23 cellular contexts compared by ENCODE assay signal in the genomic region with DNA sequence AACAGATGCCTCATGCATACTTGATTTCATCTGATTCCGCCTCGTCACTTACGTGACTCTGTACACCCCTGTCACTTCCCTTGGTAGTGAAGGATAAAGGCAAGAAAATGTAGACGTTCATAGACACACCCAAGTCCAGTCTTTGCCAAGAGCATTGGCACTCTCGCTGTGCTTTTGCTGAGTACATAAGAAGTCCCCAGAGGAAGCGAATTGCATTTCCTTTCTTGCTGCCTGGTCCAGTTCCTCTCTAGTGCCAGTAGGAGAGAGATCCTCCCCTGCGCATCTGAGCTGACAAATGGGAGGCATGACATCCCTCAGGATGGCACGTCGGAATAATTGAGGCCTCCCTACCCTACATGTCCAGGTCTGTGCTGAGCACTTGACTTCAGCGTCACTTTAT. TPM values are rescaled to one million over a fixed set of nuclear protein-coding genes. Genes with fewer than 3 reads are reported as not detected.
DNase-seq lines count a peak whose midpoint lies in the region; ATAC-seq and TF ChIP-seq lines count a peak whose summit lies in the region.
"Had no signal": no experiment of that assay in that cellular context is flagged by ENCODE, and none has a peak within 500 bp of the region (broad histone marks: within the 10 kb centered on the region; RNA-seq: fewer than 3 reads in every experiment).

No MANE protein-coding gene starts in this region.

- ATAC-seq in activated CD8-positive, alpha-beta memory T cell treated with anti-CD3 and anti-CD28 coated beads, Interleukin-2, amount 10 ng/mL, durations not matched to agents 7 days and 5 days = no peak
- ATAC-seq in gastroesophageal sphincter (peak; percentile 76), lower lobe of right lung (peak; percentile 55 to 66), upper lobe of left lung (ENCODE audit: low FRiP score in 2 of 2) (peak; percentile 59 to 70)
- ATAC-seq in activated naive CD4-positive, alpha-beta T cell treated with anti-CD3 and anti-CD28 coated beads, Interleukin-2, amount 50 U/mL, for 72 hours = no peak
- ATAC-seq: T-cell had no signal

- H3K27me3 Mint-ChIP-seq in activated CD8-positive, alpha-beta memory T cell treated with anti-CD3 and anti-CD28 coated beads, Interleukin-2, amount 10 ng/mL, durations not matched to agents 7 days and 5 days = peaks cover 10% of the 10 kb centered on the region
- H3K27me3 Mint-ChIP-seq: T-cell had no signal

- no peak for TF ChIP-seq POLR2A in gastroesophageal sphincter (IDR thresholded peaks at IDR 0.05)
- peak in 1 of 4 donors; percentile 38 for TF ChIP-seq POLR2A in upper lobe of left lung (IDR thresholded peaks at IDR 0.05)

- peak overlapping the region in 2 of 4 donors; percentile 29 to 35 for H3K27ac ChIP-seq in gastroesophageal sphincter
- peak overlapping the region; percentile 67 for H3K27ac ChIP-seq in lower lobe of right lung
- peak overlapping the region; percentile 73 to 82 (median 82) for H3K27ac ChIP-seq in upper lobe of left lung
- H3K27ac ChIP-seq: brain microvascular endothelial cell, epithelial cell of prostate, psoas muscle, RWPE1, thoracic aorta had no signal

- no peaks in the 10 kb centered on the region for H3K9me3 Mint-ChIP-seq in activated CD8-positive, alpha-beta memory T cell treated with anti-CD3 and anti-CD28 coated beads, Interleukin-2, amount 10 ng/mL, durations not matched to agents 7 days and 5 days (ENCODE audit: low read depth)
- no peaks in the 10 kb centered on the region for H3K9me3 Mint-ChIP-seq in activated naive CD4-positive, alpha-beta T cell treated with anti-CD3 and anti-CD28 coated beads, Interleukin-2, amount 50 U/mL, for 72 hours
- H3K9me3 Mint-ChIP-seq: activated B cell treated with CpG ODN at 0.5 μM for 24 hours, nephron progenitor cell, T-cell had no signal

- TF ChIP-seq EP300 in gastroesophageal sphincter (IDR thresholded peaks at IDR 0.05) (no peak), upper lobe of left lung (IDR thresholded peaks at IDR 0.05) (peak in 2 of 4 donors; percentile 40 to 65)

- CTCF ChIA-PET in activated CD8-positive, alpha-beta memory T cell treated with anti-CD3 and anti-CD28 coated beads, Interleukin-2, amount 10 ng/mL, durations not matched to agents 7 days and 5 days (lab: Charles Lee) = interaction anchor here (0.6 kb wide), 1 partner anchor 40 kb away, joined by 3 read pairs; no protein-coding TSS in a partner anchor

- H3K27me3 ChIP-seq in gastroesophageal sphincter = no peaks in the 10 kb centered on the region
- H3K27me3 ChIP-seq in lower lobe of right lung (ENCODE audit: low read depth) = no peaks in the 10 kb centered on the region
- no peaks in the 10 kb centered on the region for H3K27me3 ChIP-seq in upper lobe of left lung
- H3K27me3 ChIP-seq: brain microvascular endothelial cell had no signal

- H3K36me3 Mint-ChIP-seq in activated CD8-positive, alpha-beta memory T cell treated with anti-CD3 and anti-CD28 coated beads, Interleukin-2, amount 10 ng/mL, durations not matched to agents 7 days and 5 days = no peaks in the 10 kb centered on the region
- H3K36me3 Mint-ChIP-seq in activated naive CD4-positive, alpha-beta T cell treated with anti-CD3 and anti-CD28 coated beads, Interleukin-2, amount 50 U/mL, for 72 hours = no peaks in the 10 kb centered on the region
- H3K36me3 Mint-ChIP-seq: T-cell had no signal

- no peak overlapping the region for H3K27ac Mint-ChIP-seq in activated CD8-positive, alpha-beta memory T cell treated with anti-CD3 and anti-CD28 coated beads, Interleukin-2, amount 10 ng/mL, durations not matched to agents 7 days and 5 days
- H3K27ac Mint-ChIP-seq in activated naive CD4-positive, alpha-beta T cell treated with anti-CD3 and anti-CD28 coated beads, Interleukin-2, amount 50 U/mL, for 72 hours = peak overlapping the region in 1 of 2 donors; percentile 66
- H3K27ac Mint-ChIP-seq: activated B cell treated with CpG ODN at 0.5 μM for 24 hours, nephron progenitor cell, T-cell had no signal

- H3K36me3 ChIP-seq in gastroesophageal sphincter (no peaks in the 10 kb centered on the region), lower lobe of right lung (no peaks in the 10 kb centered on the region), upper lobe of left lung (no peaks in the 10 kb centered on the region)
- H3K36me3 ChIP-seq: brain microvascular endothelial cell, thoracic aorta had no signal

- H3K9me3 ChIP-seq in gastroesophageal sphincter (no peaks in the 10 kb centered on the region), lower lobe of right lung (no peaks in the 10 kb centered on the region), upper lobe of left lung (no peaks in the 10 kb centered on the region)
- H3K9me3 ChIP-seq: psoas muscle, thoracic aorta had no signal

- peak; percentile 26 for DNase-seq in activated CD8-positive, alpha-beta memory T cell treated with anti-CD3 and anti-CD28 coated beads, Interleukin-2, amount 50 U/mL, for 48 hours
- DNase-seq in activated CD8-positive, alpha-beta memory T cell treated with anti-CD3 and anti-CD28 coated beads, Interleukin-2, amount 10 ng/mL, durations not matched to agents 7 days and 5 days = no peak
- no peak for DNase-seq in lower lobe of right lung
- peak in 1 of 2 donors; percentile 73 for DNase-seq in upper lobe of left lung
- no peak for DNase-seq in HuH-7.5 (ENCODE audit: low spot score)
- DNase-seq in activated naive CD4-positive, alpha-beta T cell treated with anti-CD3 and anti-CD28 coated beads, Interleukin-2, amount 50 U/mL, for 72 hours (ENCODE audit: low spot score in 2 of 2) = no peak
- no peak for DNase-seq in GM19240 (ENCODE audit: insufficient read length, low spot score)
- DNase-seq: activated B cell treated with CpG ODN at 0.5 μM for 24 hours, brain microvascular endothelial cell, C1 segment of cervical spinal cord, DMS 273 treated with DMSO at 0.1 percent for 48 hours, GDM1, glutamatergic neuron, mesendoderm, NCI-H1694 treated with DMSO at 0.1 percent for 48 hours, NCI-H226, nephron progenitor cell, psoas muscle, T-cell had no signal

- intact Hi-C loops in lower lobe of right lung (cut with DNase I) = no loop called here

- H3K4me1 Mint-ChIP-seq in activated CD8-positive, alpha-beta memory T cell treated with anti-CD3 and anti-CD28 coated beads, Interleukin-2, amount 10 ng/mL, durations not matched to agents 7 days and 5 days = peaks cover 3% of the 10 kb centered on the region
- H3K4me1 Mint-ChIP-seq: T-cell had no signal

- no peak overlapping the region for H3K4me3 ChIP-seq in gastroesophageal sphincter
- no peak overlapping the region for H3K4me3 ChIP-seq in lower lobe of right lung
- H3K4me3 ChIP-seq in upper lobe of left lung = no peak overlapping the region
- H3K4me3 ChIP-seq: psoas muscle, thoracic aorta had no signal

- WGBS in gastroesophageal sphincter (ENCODE audit: low coverage in 1 of 2), 2 donors = 69% methylated on average over 5 of the region's 10 CpGs; no CpG with 5 or more reads in 1 of the 2 donors
- WGBS in upper lobe of left lung, 2 donors = 42 to 57% methylated on average over 5 to 10 of the region's 10 CpGs

- peak in 1 of 4 experiments; percentile 15 for TF ChIP-seq CTCF in gastroesophageal sphincter (IDR thresholded peaks at IDR 0.05)
- peak; percentile 31 for TF ChIP-seq CTCF in lower lobe of right lung (IDR thresholded peaks at IDR 0.05)
- peak in 5 of 6 experiments; percentile 10 to 65 (median 32) for TF ChIP-seq CTCF in upper lobe of left lung (IDR thresholded peaks at IDR 0.05)

- no peak overlapping the region for H3K4me3 Mint-ChIP-seq in activated CD8-positive, alpha-beta memory T cell treated with anti-CD3 and anti-CD28 coated beads, Interleukin-2, amount 10 ng/mL, durations not matched to agents 7 days and 5 days
- H3K4me3 Mint-ChIP-seq: activated B cell treated with CpG ODN at 0.5 μM for 24 hours, nephron progenitor cell, T-cell had no signal

- H3K4me1 ChIP-seq in gastroesophageal sphincter (peaks cover 0 to 5% (median 0%) of the 10 kb centered on the region in 3 donors), lower lobe of right lung (peaks cover 43% of the 10 kb centered on the region), upper lobe of left lung (peaks cover 27 to 57% (median 44%) of the 10 kb centered on the region in 4 donors)
- H3K4me1 ChIP-seq: psoas muscle had no signal

RNA-seq across cellular contexts. Expression of a gene that starts 21.3 kb away (rescaled TPM):
- 100 to 1,000 TPM in 1 of 2 experiments, 10 to 100 TPM in 1; 76.1 to 122 TPM for total RNA-seq in activated CD8-positive, alpha-beta memory T cell treated with anti-CD3 and anti-CD28 coated beads, Interleukin-2, amount 10 ng/mL, durations not matched to agents 7 days and 5 days
- total RNA-seq in gastroesophageal sphincter (10 to 100 TPM; 13.5 to 22.2 (median 16.2) TPM), lower lobe of right lung (70.6 TPM), upper lobe of left lung (10 to 100 TPM; 19.0 to 88.0 (median 59.7) TPM)
- total RNA-seq in activated naive CD4-positive, alpha-beta T cell treated with anti-CD3 and anti-CD28 coated beads, Interleukin-2, amount 50 U/mL, for 72 hours = 10 to 100 TPM; 21.1 to 27.9 TPM

Comparison
In these comparisons a context has a peak if more than half of its experiments do, and no peak if none do; other contexts are left out.
1. ATAC-seq: peak in gastroesophageal sphincter (single experiment), lower lobe of right lung (2 of 2) and upper lobe of left lung (2 of 2); none in activated CD8-positive, alpha-beta memory T cell treated with anti-CD3 and anti-CD28 coated beads, Interleukin-2, amount 10 ng/mL, durations not matched to agents 7 days and 5 days (single experiment) and activated naive CD4-positive, alpha-beta T cell treated with anti-CD3 and anti-CD28 coated beads, Interleukin-2, amount 50 U/mL, for 72 hours (0 of 2).